Comparison of ENCODE assay signal across 38 cellular contexts in the genomic region with DNA sequence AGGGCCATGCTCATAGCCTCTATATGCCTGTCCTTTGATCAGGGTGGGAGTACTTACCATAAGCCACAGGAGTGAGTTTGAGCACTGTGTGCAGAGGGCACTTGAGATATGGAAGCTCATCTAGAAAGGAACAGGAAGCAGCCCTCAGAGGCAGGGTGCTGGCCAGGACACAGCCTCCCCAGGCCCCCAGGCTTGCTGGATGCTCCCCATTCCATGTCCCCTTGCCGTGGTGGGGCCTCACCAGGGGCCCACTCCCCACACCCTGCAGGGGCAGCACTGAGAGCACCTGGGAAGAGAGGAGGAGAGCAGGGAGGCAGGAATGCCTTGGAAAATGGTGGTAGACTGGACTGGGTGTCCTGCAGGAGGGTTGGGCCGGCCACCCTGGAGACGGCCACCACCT. TPM values are rescaled to one million over a fixed set of nuclear protein-coding genes. Genes with fewer than 3 reads are reported as not detected.
"Had no signal": no experiment of that assay in that cellular context is flagged by ENCODE, and none has a peak within 500 bp of the region (broad histone marks: within the 10 kb centered on the region; RNA-seq: fewer than 3 reads in every experiment).

No MANE protein-coding gene starts in this region.

- H3K36me3 ChIP-seq: adrenal gland, ascending aorta, brain microvascular endothelial cell, breast epithelium, cardiac muscle cell had no signal

- H3K27me3 Mint-ChIP-seq: activated naive CD4-positive, alpha-beta T cell treated with anti-CD3 and anti-CD28 coated beads, Interleukin-2, amount 10 ng/mL, durations not matched to agents 7 days and 5 days; activated naive CD4-positive, alpha-beta T cell treated with anti-CD3 and anti-CD28 coated beads, Interleukin-2, amount 50 U/mL, for 24 hours; activated naive CD8-positive, alpha-beta T cell; activated naive CD8-positive, alpha-beta T cell treated with anti-CD3 and anti-CD28 coated beads for 36 hours; activated naive CD8-positive, alpha-beta T cell treated with anti-CD3 and anti-CD28 coated beads, Interleukin-2, amount 10 ng/mL, durations not matched to agents 7 days and 5 days; activated naive CD8-positive, alpha-beta T cell treated with anti-CD3 and anti-CD28 coated beads, Interleukin-2, amount 50 U/mL, for 24 hours; activated T-helper 17 cell treated with anti-CD3 and anti-CD28 coated beads, Interleukin-2, amount 50 U/mL, for 72 hours; central memory CD8-positive, alpha-beta T cell had no signal

- H3K9me3 Mint-ChIP-seq: activated naive CD4-positive, alpha-beta T cell treated with anti-CD3 and anti-CD28 coated beads for 36 hours; activated naive CD4-positive, alpha-beta T cell treated with anti-CD3 and anti-CD28 coated beads, Interleukin-2, amount 10 ng/mL, durations not matched to agents 7 days and 5 days; activated naive CD4-positive, alpha-beta T cell treated with anti-CD3 and anti-CD28 coated beads, Interleukin-2, amount 50 U/mL, for 24 hours; activated naive CD4-positive, alpha-beta T cell treated with anti-CD3 and anti-CD28 coated beads, Interleukin-2, amount 50 U/mL, for 72 hours; activated naive CD8-positive, alpha-beta T cell treated with anti-CD3 and anti-CD28 coated beads for 36 hours; activated naive CD8-positive, alpha-beta T cell treated with anti-CD3 and anti-CD28 coated beads, Interleukin-2, amount 10 ng/mL, durations not matched to agents 7 days and 5 days; activated naive CD8-positive, alpha-beta T cell treated with anti-CD3 and anti-CD28 coated beads, Interleukin-2, amount 50 U/mL, for 24 hours; activated T-cell treated with anti-CD3 and anti-CD28 coated beads, Interleukin-2, amount 50 U/mL, for 24 hours; activated T-cell treated with anti-CD3 and anti-CD28 coated beads, Interleukin-2, amount 50 U/mL, for 4 hours; activated T-cell treated with anti-CD3 and anti-CD28 coated beads, Interleukin-2, amount 50 U/mL, for 72 hours; activated T-helper 1 cell treated with anti-CD3 and anti-CD28 coated beads, Interleukin-12 subunit alpha, Interleukin-12 subunit beta, Interleukin-2, Interleukin-4 antibody, amounts not matched to agents 30 ng/mL and 10 ng/mL and 1 ng/mL, durations not matched to agents 14 hours and 24 hours and 36 hours; activated T-helper 17 cell treated with anti-CD3 and anti-CD28 coated beads, Interleukin-2, amount 50 U/mL, for 72 hours; activated T-helper 2 cell treated with anti-CD3 and anti-CD28 coated beads, Interferon-gamma antibody, Interleukin-2, Interleukin-4, amounts not matched to agents 10 μg/mL and 5 μg/mL and 100 μg/mL, durations not matched to agents 14 hours and 24 hours and 36 hours; central memory CD8-positive, alpha-beta T cell had no signal

- H3K9me3 ChIP-seq: adrenal gland, ascending aorta, body of pancreas, breast epithelium had no signal

- H3K36me3 Mint-ChIP-seq: activated naive CD4-positive, alpha-beta T cell treated with anti-CD3 and anti-CD28 coated beads, Interleukin-2, amount 10 ng/mL, durations not matched to agents 7 days and 5 days; activated naive CD4-positive, alpha-beta T cell treated with anti-CD3 and anti-CD28 coated beads, Interleukin-2, amount 50 U/mL, for 24 hours; activated naive CD4-positive, alpha-beta T cell treated with anti-CD3 and anti-CD28 coated beads, Interleukin-2, amount 50 U/mL, for 72 hours; activated naive CD8-positive, alpha-beta T cell; activated naive CD8-positive, alpha-beta T cell treated with anti-CD3 and anti-CD28 coated beads, Interleukin-2, amount 10 ng/mL, durations not matched to agents 7 days and 5 days; brain had no signal

- H3K4me1 Mint-ChIP-seq: activated naive CD4-positive, alpha-beta T cell treated with anti-CD3 and anti-CD28 coated beads, Interleukin-2, amount 10 ng/mL, durations not matched to agents 7 days and 5 days; activated naive CD4-positive, alpha-beta T cell treated with anti-CD3 and anti-CD28 coated beads, Interleukin-2, amount 50 U/mL, for 24 hours; activated naive CD8-positive, alpha-beta T cell treated with anti-CD3 and anti-CD28 coated beads for 36 hours; activated naive CD8-positive, alpha-beta T cell treated with anti-CD3 and anti-CD28 coated beads, Interleukin-2, amount 10 ng/mL, durations not matched to agents 7 days and 5 days; activated naive CD8-positive, alpha-beta T cell treated with anti-CD3 and anti-CD28 coated beads, Interleukin-2, amount 50 U/mL, for 24 hours; activated T-helper 17 cell treated with anti-CD3 and anti-CD28 coated beads, Interleukin-2, amount 50 U/mL, for 72 hours; brain; central memory CD8-positive, alpha-beta T cell had no signal

- H3K4me1 ChIP-seq: adrenal gland, ascending aorta, body of pancreas, breast epithelium had no signal

- DNase-seq: activated effector memory CD4-positive, alpha-beta T cell treated with anti-CD3 and anti-CD28 coated beads, Interleukin-2, amount 50 U/mL, for 16 hours; activated effector memory CD4-positive, alpha-beta T cell treated with Interleukin-2 at 50 U/mL for 16 hours; activated gamma-delta T cell; activated gamma-delta T cell treated with Interleukin-2 at 50 U/mL for 16 hours; activated naive CD4-positive, alpha-beta T cell; activated naive CD4-positive, alpha-beta T cell treated with anti-CD3 and anti-CD28 coated beads for 36 hours; activated naive CD4-positive, alpha-beta T cell treated with anti-CD3 and anti-CD28 coated beads, Interleukin-2, amount 10 ng/mL, durations not matched to agents 7 days and 5 days; activated naive CD4-positive, alpha-beta T cell treated with anti-CD3 and anti-CD28 coated beads, Interleukin-2, amount 50 U/mL, for 16 hours; activated naive CD4-positive, alpha-beta T cell treated with Interleukin-2 at 50 U/mL for 16 hours; activated naive CD8-positive, alpha-beta T cell treated with anti-CD3 and anti-CD28 coated beads for 36 hours; activated naive CD8-positive, alpha-beta T cell treated with anti-CD3 and anti-CD28 coated beads, Interleukin-2, amount 10 ng/mL, durations not matched to agents 7 days and 5 days; activated naive CD8-positive, alpha-beta T cell treated with anti-CD3 and anti-CD28 coated beads, Interleukin-2, amount 50 U/mL, for 24 hours; activated T-cell treated with anti-CD3 and anti-CD28 coated beads, Interleukin-2, amount 50 U/mL, for 1 hour; activated T-cell treated with anti-CD3 and anti-CD28 coated beads, Interleukin-2, amount 50 U/mL, for 24 hours; activated T-cell treated with anti-CD3 and anti-CD28 coated beads, Interleukin-2, amount 50 U/mL, for 4 hours; activated T-cell treated with anti-CD3 and anti-CD28 coated beads, Interleukin-2, amount 50 U/mL, for 48 hours; activated T-cell treated with anti-CD3 and anti-CD28 coated beads, Interleukin-2, amount 50 U/mL, for 72 hours; adrenal gland; amniotic stem cell; amygdala; anterior cingulate cortex; aorta; body of pancreas; brain microvascular endothelial cell; central memory CD4-positive, alpha-beta T cell; cerebellar nuclear complex had no signal

- H3K4me3 Mint-ChIP-seq: activated naive CD4-positive, alpha-beta T cell treated with anti-CD3 and anti-CD28 coated beads for 36 hours; activated naive CD4-positive, alpha-beta T cell treated with anti-CD3 and anti-CD28 coated beads, Interleukin-2, amount 10 ng/mL, durations not matched to agents 7 days and 5 days; activated naive CD4-positive, alpha-beta T cell treated with anti-CD3 and anti-CD28 coated beads, Interleukin-2, amount 50 U/mL, for 24 hours; activated naive CD8-positive, alpha-beta T cell; activated naive CD8-positive, alpha-beta T cell treated with anti-CD3 and anti-CD28 coated beads for 36 hours; activated naive CD8-positive, alpha-beta T cell treated with anti-CD3 and anti-CD28 coated beads, Interleukin-2, amount 10 ng/mL, durations not matched to agents 7 days and 5 days; activated naive CD8-positive, alpha-beta T cell treated with anti-CD3 and anti-CD28 coated beads, Interleukin-2, amount 50 U/mL, for 24 hours; activated T-cell treated with anti-CD3 and anti-CD28 coated beads, Interleukin-2, amount 50 U/mL, for 24 hours; activated T-cell treated with anti-CD3 and anti-CD28 coated beads, Interleukin-2, amount 50 U/mL, for 4 hours; activated T-cell treated with anti-CD3 and anti-CD28 coated beads, Interleukin-2, amount 50 U/mL, for 72 hours; activated T-helper 1 cell treated with anti-CD3 and anti-CD28 coated beads, Interleukin-12 subunit alpha, Interleukin-12 subunit beta, Interleukin-2, Interleukin-4 antibody, amounts not matched to agents 30 ng/mL and 10 ng/mL and 1 ng/mL, durations not matched to agents 14 hours and 24 hours and 36 hours; activated T-helper 17 cell treated with anti-CD3 and anti-CD28 coated beads, Interleukin-2, amount 50 U/mL, for 72 hours; brain; central memory CD8-positive, alpha-beta T cell had no signal

- H3K27ac Mint-ChIP-seq: activated naive CD4-positive, alpha-beta T cell treated with anti-CD3 and anti-CD28 coated beads for 36 hours; activated naive CD4-positive, alpha-beta T cell treated with anti-CD3 and anti-CD28 coated beads, Interleukin-2, amount 10 ng/mL, durations not matched to agents 7 days and 5 days; activated naive CD4-positive, alpha-beta T cell treated with anti-CD3 and anti-CD28 coated beads, Interleukin-2, amount 50 U/mL, for 24 hours; activated naive CD4-positive, alpha-beta T cell treated with anti-CD3 and anti-CD28 coated beads, Interleukin-2, amount 50 U/mL, for 72 hours; activated naive CD8-positive, alpha-beta T cell; activated naive CD8-positive, alpha-beta T cell treated with anti-CD3 and anti-CD28 coated beads for 36 hours; activated naive CD8-positive, alpha-beta T cell treated with anti-CD3 and anti-CD28 coated beads, Interleukin-2, amount 10 ng/mL, durations not matched to agents 7 days and 5 days; activated naive CD8-positive, alpha-beta T cell treated with anti-CD3 and anti-CD28 coated beads, Interleukin-2, amount 50 U/mL, for 24 hours; activated T-cell treated with anti-CD3 and anti-CD28 coated beads, Interleukin-2, amount 50 U/mL, for 24 hours; activated T-cell treated with anti-CD3 and anti-CD28 coated beads, Interleukin-2, amount 50 U/mL, for 72 hours; activated T-helper 1 cell treated with anti-CD3 and anti-CD28 coated beads, Interleukin-12 subunit alpha, Interleukin-12 subunit beta, Interleukin-2, Interleukin-4 antibody, amounts not matched to agents 30 ng/mL and 10 ng/mL and 1 ng/mL, durations not matched to agents 14 hours and 24 hours and 36 hours; activated T-helper 17 cell treated with anti-CD3 and anti-CD28 coated beads, Interleukin-2, amount 50 U/mL, for 72 hours; activated T-helper 2 cell treated with anti-CD3 and anti-CD28 coated beads, Interferon-gamma antibody, Interleukin-2, Interleukin-4, amounts not matched to agents 10 μg/mL and 5 μg/mL and 100 μg/mL, durations not matched to agents 14 hours and 24 hours and 36 hours; brain had no signal

- H3K27ac ChIP-seq: adrenal gland, ascending aorta, body of pancreas, brain microvascular endothelial cell, breast epithelium, cardiac muscle cell had no signal

- H3K4me3 ChIP-seq: adrenal gland, ascending aorta, body of pancreas, breast epithelium, cardiac muscle cell had no signal

- H3K27me3 ChIP-seq: adrenal gland, ascending aorta, body of pancreas, brain microvascular endothelial cell, cardiac muscle cell had no signal

RNA-seq across cellular contexts. Expression of a gene that starts 14.3 kb away (rescaled TPM):
- total RNA-seq: bronchial epithelial cell had no signal

RNA-seq across cellular contexts. Expression of a gene that starts 59.1 kb away (rescaled TPM):
- total RNA-seq: ascending aorta had no signal
- polyA plus RNA-seq: aorta had no signal
